8 cellular contexts compared by ENCODE assay signal in genomic region chr12:110039085-110039807, GRCh38. TPM values are rescaled to one million over a fixed set of nuclear protein-coding genes. Genes with fewer than 3 reads are reported as not detected.
A peak's percentile ranks its signal among the peaks of the same experiment; 100 is the strongest.
DNase-seq lines count a peak whose midpoint lies in the region; ATAC-seq and TF ChIP-seq lines count a peak whose summit lies in the region.

No MANE protein-coding gene starts in this region.

- peaks cover 55% of the 10 kb centered on the region for H3K36me3 Mint-ChIP-seq in T-cell
- H3K36me3 Mint-ChIP-seq in naive thymus-derived CD4-positive, alpha-beta T cell, result peaks cover 8 to 51% (median 29%) of the 10 kb centered on the region in 5 donors

- CTCF ChIA-PET in T-cell (lab: Charles Lee), result interaction anchor here (0.7 to 0.8 kb wide), 2 partner anchors 158 to 1396 kb away, joined by 3 read pairs; no protein-coding TSS in a partner anchor
- CTCF ChIA-PET in naive thymus-derived CD4-positive, alpha-beta T cell (lab: Charles Lee), result interaction anchor here (0.6 to 0.9 kb wide), 2 partner anchors 40 to 73 kb away, joined by 4 to 6 read pairs; no protein-coding TSS in a partner anchor

- no peaks in the 10 kb centered on the region for H3K27me3 ChIP-seq in naive thymus-derived CD4-positive, alpha-beta T cell (ENCODE audit: control insufficient read depth in 2 of 2, insufficient read depth in 2 of 2, low read length in 2 of 2)

- no peaks in the 10 kb centered on the region for H3K9me3 Mint-ChIP-seq in T-cell
- H3K9me3 Mint-ChIP-seq in naive thymus-derived CD4-positive, alpha-beta T cell, result no peaks in the 10 kb centered on the region

- H3K4me1 Mint-ChIP-seq in T-cell, result peaks cover 28 to 38% (median 38%) of the 10 kb centered on the region in 3 donors
- H3K4me1 Mint-ChIP-seq in naive thymus-derived CD4-positive, alpha-beta T cell, result peaks cover 25 to 63% (median 33%) of the 10 kb centered on the region in 7 donors

- H3K27ac Mint-ChIP-seq in T-cell, result peak overlapping the region; percentile 89 to 94
- H3K27ac Mint-ChIP-seq in naive thymus-derived CD4-positive, alpha-beta T cell, result peak overlapping the region; percentile 82 to 97 (median 92)

- no peaks in the 10 kb centered on the region for H3K9me3 ChIP-seq in naive thymus-derived CD4-positive, alpha-beta T cell (ENCODE audit: control insufficient read depth in 2 of 3, low read length in 3 of 3)

- H3K4me1 ChIP-seq in naive thymus-derived CD4-positive, alpha-beta T cell (ENCODE audit: control insufficient read depth in 2 of 2, insufficient read depth in 2 of 2, low read length in 2 of 2), result peaks cover 8 to 24% of the 10 kb centered on the region in 2 donors

- TF ChIP-seq CTCF in coronary artery (IDR thresholded peaks at IDR 0.05), result no peak

- no peaks in the 10 kb centered on the region for H3K27me3 Mint-ChIP-seq in T-cell
- H3K27me3 Mint-ChIP-seq in naive thymus-derived CD4-positive, alpha-beta T cell, result no peaks in the 10 kb centered on the region

- H3K36me3 ChIP-seq in naive thymus-derived CD4-positive, alpha-beta T cell (ENCODE audit: control insufficient read depth in 2 of 3, insufficient read depth in 3 of 3, low read length in 3 of 3), result peaks cover 4 to 51% (median 8%) of the 10 kb centered on the region in 3 experiments

- peak; percentile 89 to 94 (median 91) for ATAC-seq in T-cell (replicated peaks in 1 of 4)
- peak; percentile 70 for ATAC-seq in naive thymus-derived CD4-positive, alpha-beta T cell

- H3K4me3 Mint-ChIP-seq in T-cell, result peak overlapping the region in 1 of 3 donors; percentile 44
- peak overlapping the region; percentile 26 to 68 (median 43) for H3K4me3 Mint-ChIP-seq in naive thymus-derived CD4-positive, alpha-beta T cell

- intact Hi-C loops in naive thymus-derived CD4-positive, alpha-beta T cell (cut with micrococcal nuclease), result loop anchor here in 1 of 2 donors (1.0 to 5.0 kb wide), 2 partner anchors 9 to 38 kb away; partner anchors contain the start of gene C12orf76

- H3K4me3 ChIP-seq in coronary artery, result no peak overlapping the region
- no peak overlapping the region for H3K4me3 ChIP-seq in naive thymus-derived CD4-positive, alpha-beta T cell (ENCODE audit: low read length)

- DNase-seq in activated CD4-positive, CD25-positive, alpha-beta regulatory T cell treated with anti-CD3 and anti-CD28 coated beads, Interleukin-2, amount 50 U/mL, for 16 hours (ENCODE audit: low read depth, low spot score), result peak; percentile 1
- DNase-seq in activated CD4-positive, CD25-positive, alpha-beta regulatory T cell (lab: John Stamatoyannopoulos, UW), result no peak
- DNase-seq in T-cell, result peak in 32 of 34 experiments; percentile 7 to 64 (median 28)
- no peak for DNase-seq in coronary artery (ENCODE audit: low spot score)
- peak in 7 of 9 donors; percentile 34 to 59 (median 56) for DNase-seq in naive thymus-derived CD4-positive, alpha-beta T cell
- DNase-seq in germinal center (ENCODE audit: low spot score), result no peak
- no peak for DNase-seq in NCI-H2171 treated with DMSO at 0.1 percent for 48 hours (lab: John Stamatoyannopoulos, UW)
- no peak for DNase-seq in NCI-H748 treated with DMSO at 0.1 percent for 48 hours (lab: John Stamatoyannopoulos, UW)

- POLR2A ChIA-PET in T-cell (lab: Charles Lee), result no interaction called here
- POLR2A ChIA-PET in naive thymus-derived CD4-positive, alpha-beta T cell (lab: Charles Lee), result interaction anchor here (1.0 kb wide), 1 partner anchor 9 kb away, joined by 3 read pairs; the partner anchor contains the start of gene C12orf76

- peak overlapping the region; percentile 45 to 77 for H3K27ac ChIP-seq in coronary artery
- H3K27ac ChIP-seq in naive thymus-derived CD4-positive, alpha-beta T cell (ENCODE audit: low read depth, low read length), result peak overlapping the region; percentile 60

RNA-seq across cellular contexts. Expression of gene C12orf76, which starts 9.1 kb away (rescaled TPM):
- total RNA-seq in T-cell, result 10 to 100 TPM; 13.6 to 31.0 (median 28.5) TPM
- total RNA-seq in naive thymus-derived CD4-positive, alpha-beta T cell, result 10 to 100 TPM; 14.6 to 28.7 (median 27.8) TPM
- polyA plus RNA-seq in naive thymus-derived CD4-positive, alpha-beta T cell, result 10 to 100 TPM; 14.3 to 21.0 TPM

RNA-seq across cellular contexts. Expression of gene ANKRD13A, which starts 40.0 kb away (rescaled TPM):
- 10 to 100 TPM; 63.8 to 87.0 (median 76.8) TPM for total RNA-seq in T-cell
- 10 to 100 TPM; 53.3 to 82.8 (median 67.0) TPM for total RNA-seq in naive thymus-derived CD4-positive, alpha-beta T cell
- 10 to 100 TPM; 33.4 to 57.0 TPM for polyA plus RNA-seq in naive thymus-derived CD4-positive, alpha-beta T cell

RNA-seq across cellular contexts. Expression of gene GIT2, which starts 43.1 kb away (rescaled TPM):
- total RNA-seq in T-cell, result 100 to 1,000 TPM in 4 of 5 donors, 10 to 100 TPM in 1; 96.7 to 132 (median 108) TPM
- 100 to 1,000 TPM in 3 of 5 experiments, 10 to 100 TPM in 2; 70.3 to 128 (median 109) TPM for total RNA-seq in naive thymus-derived CD4-positive, alpha-beta T cell
- polyA plus RNA-seq in naive thymus-derived CD4-positive, alpha-beta T cell, result 10 to 100 TPM; 63.2 to 87.1 TPM

Comparison
In these comparisons a context has a peak if more than half of its experiments do, and no peak if none do; other contexts are left out.
1. DNase-seq: peak in activated CD4-positive, CD25-positive, alpha-beta regulatory T cell treated with anti-CD3 and anti-CD28 coated beads, Interleukin-2, amount 50 U/mL, for 16 hours (single experiment), T-cell (32 of 34) and naive thymus-derived CD4-positive, alpha-beta T cell (7 of 9); none in activated CD4-positive, CD25-positive, alpha-beta regulatory T cell (0 of 4), coronary artery (single experiment), germinal center (single experiment), NCI-H2171 treated with DMSO at 0.1 percent for 48 hours (single experiment) and NCI-H748 treated with DMSO at 0.1 percent for 48 hours (single experiment).